17 cellular contexts compared by ENCODE assay signal in genomic region chr4:78543424-78544238, GRCh38. TPM values are rescaled to one million over a fixed set of nuclear protein-coding genes. Genes with fewer than 3 reads are reported as not detected.
A peak's percentile ranks its signal among the peaks of the same experiment; 100 is the strongest.
DNase-seq lines count a peak whose midpoint lies in the region; ATAC-seq and TF ChIP-seq lines count a peak whose summit lies in the region.
"Had no signal": no experiment of that assay in that cellular context is flagged by ENCODE, and none has a peak within 500 bp of the region (broad histone marks: within the 10 kb centered on the region; RNA-seq: fewer than 3 reads in every experiment).

No MANE protein-coding gene starts in this region.

- H3K4me3 Mint-ChIP-seq in HFFc6, result peak overlapping the region; percentile 10; the same call in 1 of the 2 replicates
- no peak overlapping the region for H3K4me3 Mint-ChIP-seq in activated T-helper 17 cell treated with anti-CD3 and anti-CD28 coated beads, Interleukin-2, amount 50 U/mL, for 72 hours
- H3K4me3 Mint-ChIP-seq: activated naive CD8-positive, alpha-beta T cell; CD8-positive, alpha-beta memory T cell had no signal

- peak; percentile 73 for DNase-seq in COLO829 (ENCODE audit: low spot score)
- DNase-seq in HFFc6, result no peak
- DNase-seq in fibroblast of peridontal ligament (ENCODE audit: extremely low read depth), result peak; percentile 48
- DNase-seq in tibial artery, result no peak
- no peak for DNase-seq in activated CD4-positive, alpha-beta T cell treated with anti-CD3 and anti-CD28 coated beads for 1 hour
- DNase-seq: CD8-positive, alpha-beta memory T cell; GOT3; KG1; NCI-H2029 treated with DMSO at 0.1 percent for 48 hours; NCI-H510A treated with DMSO at 0.1 percent for 48 hours; SJCRH30; stimulated activated naive CD4-positive, alpha-beta T cell treated with Interleukin-2 at 50 U/mL for 16 hours had no signal

- intact Hi-C loops in tibial artery (cut with DNase I; ENCODE audit: low total_unique reads), result no loop called here

- H3K9me3 ChIP-seq in tibial artery, result no peaks in the 10 kb centered on the region
- H3K9me3 ChIP-seq: right atrium auricular region, SJCRH30 had no signal

- no peak overlapping the region for H3K27ac ChIP-seq in tibial artery
- H3K27ac ChIP-seq: cardiac muscle cell, right atrium auricular region, SJCRH30 had no signal

- peaks cover 45% of the 10 kb centered on the region for H3K4me1 Mint-ChIP-seq in HFFc6 (ENCODE audit: low read depth)
- H3K4me1 Mint-ChIP-seq in activated T-helper 17 cell treated with anti-CD3 and anti-CD28 coated beads, Interleukin-2, amount 50 U/mL, for 72 hours, result no peaks in the 10 kb centered on the region
- H3K4me1 Mint-ChIP-seq: CD8-positive, alpha-beta memory T cell had no signal

- H3K36me3 Mint-ChIP-seq in HFFc6 (ENCODE audit: low read depth), result peaks cover 12% of the 10 kb centered on the region
- H3K36me3 Mint-ChIP-seq in activated T-helper 17 cell treated with anti-CD3 and anti-CD28 coated beads, Interleukin-2, amount 50 U/mL, for 72 hours (ENCODE audit: low read depth), result no peaks in the 10 kb centered on the region
- H3K36me3 Mint-ChIP-seq: activated naive CD8-positive, alpha-beta T cell; CD8-positive, alpha-beta memory T cell had no signal

- no peak overlapping the region for H3K4me3 ChIP-seq in tibial artery
- H3K4me3 ChIP-seq: cardiac muscle cell, right atrium auricular region, SJCRH30 had no signal

- no peaks in the 10 kb centered on the region for H3K36me3 ChIP-seq in tibial artery
- H3K36me3 ChIP-seq: right atrium auricular region had no signal

- no peaks in the 10 kb centered on the region; the same call in 1 of the 2 replicates for H3K27me3 Mint-ChIP-seq in HFFc6 (ENCODE audit: insufficient read depth)
- peaks cover 16% of the 10 kb centered on the region for H3K27me3 Mint-ChIP-seq in activated T-helper 17 cell treated with anti-CD3 and anti-CD28 coated beads, Interleukin-2, amount 50 U/mL, for 72 hours

- no peak overlapping the region for H3K27ac Mint-ChIP-seq in HFFc6
- no peak overlapping the region for H3K27ac Mint-ChIP-seq in activated T-helper 17 cell treated with anti-CD3 and anti-CD28 coated beads, Interleukin-2, amount 50 U/mL, for 72 hours
- H3K27ac Mint-ChIP-seq: activated naive CD8-positive, alpha-beta T cell; CD8-positive, alpha-beta memory T cell had no signal

- ATAC-seq in activated T-helper 17 cell treated with anti-CD3 and anti-CD28 coated beads, Interleukin-2, amount 50 U/mL, for 72 hours (replicated peaks), result peak; percentile 37
- no peak for ATAC-seq in GM18870 (IDR thresholded peaks at IDR 0.05; ENCODE audit: unreplicated experiment)

- H3K4me1 ChIP-seq in tibial artery, result peaks cover 0 to 7% (median 3%) of the 10 kb centered on the region in 4 donors
- H3K4me1 ChIP-seq: SJCRH30 had no signal

- no peak for TF ChIP-seq CTCF in HFFc6 (IDR thresholded peaks at IDR 0.05)
- no peak for TF ChIP-seq CTCF in tibial artery (IDR thresholded peaks at IDR 0.05)

- H3K27me3 ChIP-seq in tibial artery, result no peaks in the 10 kb centered on the region
- H3K27me3 ChIP-seq: cardiac muscle cell, right atrium auricular region, SJCRH30 had no signal

- H3K9me3 Mint-ChIP-seq in HFFc6, result peaks cover 5% of the 10 kb centered on the region
- peaks cover 3% of the 10 kb centered on the region for H3K9me3 Mint-ChIP-seq in activated T-helper 17 cell treated with anti-CD3 and anti-CD28 coated beads, Interleukin-2, amount 50 U/mL, for 72 hours
- H3K9me3 Mint-ChIP-seq: CD8-positive, alpha-beta memory T cell had no signal

RNA-seq across cellular contexts. Expression of gene ANXA3, which starts 7.9 kb away (rescaled TPM):
- total RNA-seq in HFFc6 (2021; fragmentation: NEBNext Ultra II Directional; extraction: Animal tissue kit (Norgen Biotek cat#: 25700)), result 1 to 10 TPM; 1.5 to 3.0 (median 1.6) TPM
- not detected for total RNA-seq in activated T-helper 17 cell treated with anti-CD3 and anti-CD28 coated beads, Interleukin-2, amount 50 U/mL, for 72 hours
- total RNA-seq: CD8-positive, alpha-beta memory T cell had no signal

Comparison
In these comparisons a context has a peak if more than half of its experiments do, and no peak if none do; other contexts are left out.
1. DNase-seq: peak in COLO829 (single experiment) and fibroblast of peridontal ligament (single experiment); none in HFFc6 (single experiment), tibial artery (0 of 2) and activated CD4-positive, alpha-beta T cell treated with anti-CD3 and anti-CD28 coated beads for 1 hour (single experiment).